Comparison of ENCODE assay signal across 12 cellular contexts in genomic region chr20:25081065-25081729, GRCh38. TPM values are rescaled to one million over a fixed set of nuclear protein-coding genes. Genes with fewer than 3 reads are reported as not detected.
DNase-seq lines count a peak whose midpoint lies in the region; ATAC-seq, FAIRE-seq and TF ChIP-seq lines count a peak whose summit lies in the region.
"Had no signal": no experiment of that assay in that cellular context is flagged by ENCODE, and none has a peak within 500 bp of the region (broad histone marks: within the 10 kb centered on the region; RNA-seq: fewer than 3 reads in every experiment).

No MANE protein-coding gene starts in this region.

- H3K9ac ChIP-seq in HepG2 (ENCODE audit: insufficient read depth, low read depth, low read length) (no peak overlapping the region), K562 (ENCODE audit: insufficient read depth in 1 of 2, low read depth in 2 of 2, low read length in 2 of 2) (no peak overlapping the region)

- POLR2A ChIA-PET in HepG2 (lab: Yijun Ruan, JAX): no interaction called here
- POLR2A ChIA-PET in K562 (lab: Yijun Ruan, JAX): no interaction called here

- TF ChIP-seq EP300 in HepG2 (IDR thresholded peaks at IDR 0.05; ENCODE audit: low read depth in 2 of 2, low read length in 2 of 2) (no peak), HepG2 (CRISPR knock-in tag; IDR thresholded peaks at IDR 0.05; ENCODE audit: borderline replicate concordance) (no peak), K562 (IDR thresholded peaks at IDR 0.05; ENCODE audit: low read length) (no peak)

- intact Hi-C loops in HepG2 (cut with micrococcal nuclease; ENCODE audit: unreplicated experiment) (no loop called here), right lobe of liver (cut with DNase I) (loop anchor here in 1 of 2 donors (10.0 kb wide), 1 partner anchor 104 kb away; no protein-coding TSS in a partner anchor), K562 (cut with micrococcal nuclease) (no loop called here)

- H3K27me3 Mint-ChIP-seq in type B pancreatic cell: peaks cover 92% of the 10 kb centered on the region

- H3K79me2 ChIP-seq in HepG2 (ENCODE audit: insufficient read depth, low read length) (no peaks in the 10 kb centered on the region), K562 (ENCODE audit: control insufficient read depth, insufficient read depth, low read length) (no peaks in the 10 kb centered on the region)

- FAIRE-seq in HepG2 (lab: Jason Lieb, UNC) (no peak), K562 (lab: Jason Lieb, UNC) (no peak)

- H3K9me3 ChIP-seq in HepG2 (ENCODE audit: low read length): no peaks in the 10 kb centered on the region
- H3K9me3 ChIP-seq in right lobe of liver: no peaks in the 10 kb centered on the region
- no peaks in the 10 kb centered on the region for H3K9me3 ChIP-seq in K562 (replicated peaks; ENCODE audit: control insufficient read depth, insufficient read depth, low read depth, low read length)
- H3K9me3 ChIP-seq: adrenal gland had no signal

- peaks cover 4% of the 10 kb centered on the region for H3K36me3 Mint-ChIP-seq in type B pancreatic cell

- H3K27ac ChIP-seq in HepG2 (ENCODE audit: extremely low read length, insufficient read depth, low read length) (no peak overlapping the region), right lobe of liver (no peak overlapping the region), K562 (ENCODE audit: extremely low read depth, low read depth, low read length) (no peak overlapping the region)
- H3K27ac ChIP-seq: adrenal gland had no signal

- TF ChIP-seq RAD21 in HepG2 (CRISPR knock-in tag; IDR thresholded peaks at IDR 0.05) (no peak), K562 (CRISPR knock-in tag; conservative IDR thresholded peaks at IDR 0.05 in 1 of 2, IDR thresholded peaks at IDR 0.05 in 1 of 2) (no peak)

- H3K4me3 Mint-ChIP-seq in type B pancreatic cell: no peak overlapping the region

- H4K20me1 ChIP-seq in HepG2 (ENCODE audit: insufficient read depth, low read length): no peaks in the 10 kb centered on the region; the same call in 1 of the 2 replicates
- H4K20me1 ChIP-seq in K562 (replicated peaks; ENCODE audit: control insufficient read depth, insufficient read depth, low read length): no peaks in the 10 kb centered on the region; the same call in 1 of the 2 replicates

- H2AFZ ChIP-seq in HepG2 (ENCODE audit: low read length): no peak overlapping the region
- no peak overlapping the region for H2AFZ ChIP-seq in K562 (ENCODE audit: low read depth, low read length)

- H3K9me3 Mint-ChIP-seq in type B pancreatic cell: no peaks in the 10 kb centered on the region

- no TSS peak for BruUV-seq in HepG2 (replicated peaks; lab: Mats Ljungman, UMichigan)
- BruUV-seq in K562 (replicated peaks; lab: Mats Ljungman, UMichigan): no TSS peak

- H3K9me1 ChIP-seq in K562 (ENCODE audit: control insufficient read depth, insufficient read depth, low read length): no peaks in the 10 kb centered on the region

- CTCF ChIA-PET in HepG2 (lab: Yijun Ruan, JAX; ENCODE audit: low intra/inter-chr PET ratio, low total read pairs): no interaction called here
- CTCF ChIA-PET in K562 (lab: Yijun Ruan, JAX; ENCODE audit: low intra/inter-chr PET ratio): no interaction called here

- H3K4me3 ChIP-seq in HepG2 (replicated peaks in 1 of 3; ENCODE audit: insufficient read depth in 1 of 3, low read depth in 2 of 3, low read length in 3 of 3) (no peak overlapping the region), right lobe of liver (no peak overlapping the region), K562 (no peak overlapping the region)
- H3K4me3 ChIP-seq: adrenal gland had no signal

- H3K27me3 ChIP-seq in HepG2 (ENCODE audit: control insufficient read depth in 1 of 2, insufficient read depth in 2 of 2, low read length in 2 of 2) (peaks cover 24 to 84% of the 10 kb centered on the region in 2 experiments), right lobe of liver (peaks cover 21 to 33% of the 10 kb centered on the region in 2 donors), K562 (ENCODE audit: control insufficient read depth in 2 of 2, insufficient read depth in 2 of 2, low read length in 2 of 2) (peaks cover 2 to 42% of the 10 kb centered on the region in 2 experiments; a peak in 3 of 5 replicates)

- TF ChIP-seq CTCF in HepG2 (CRISPR knock-in tag; IDR thresholded peaks at IDR 0.05) (0 out of 2 replicates have a peak, but pooled peaks have one; percentile 37), right lobe of liver (IDR thresholded peaks at IDR 0.05) (no peak), K562 (IDR thresholded peaks at IDR 0.05 in 2 of 3, conservative IDR thresholded peaks at IDR 0.05 in 1 of 3; ENCODE audit: insufficient read depth in 2 of 3, low read depth in 1 of 3, low read length in 3 of 3) (no peak), type B pancreatic cell (conservative IDR thresholded peaks at IDR 0.05) (peak; percentile 55)

- peaks cover 18% of the 10 kb centered on the region for H3K4me1 ChIP-seq in HepG2 (ENCODE audit: insufficient read depth, low read length)
- peaks cover 0 to 16% (median 5%) of the 10 kb centered on the region in 4 donors for H3K4me1 ChIP-seq in right lobe of liver
- H3K4me1 ChIP-seq in K562 (replicated peaks in 1 of 2; ENCODE audit: control insufficient read depth in 2 of 2, insufficient read depth in 2 of 2, low read length in 2 of 2): no peaks in the 10 kb centered on the region; a peak in 1 of 5 replicates

- WGBS in HepG2 (ENCODE audit: low lambda C conversion rate): 49% methylated on average over 54 of the region's 54 CpGs
- WGBS in right lobe of liver (ENCODE audit: insufficient coverage, low coverage, low lambda C conversion rate, missing lambda C conversion rate): 15% methylated on average over 9 of the region's 54 CpGs
- WGBS in K562 (ENCODE audit: insufficient coverage, low coverage, missing lambda C conversion rate): 27% methylated on average over 8 of the region's 54 CpGs

- DNase-seq in HepG2 (ENCODE audit: low spot score) (no peak), right lobe of liver (no peak), K562 (ENCODE audit: extremely low read depth in 1 of 4, low spot score in 3 of 4) (peak in 2 of 4 experiments; percentile 14 to 47), kidney tubule cell (ENCODE audit: low spot score) (peak; percentile 13), type B pancreatic cell (ENCODE audit: extremely low spot score, unreplicated experiment) (peak; percentile 70), CD1c-positive myeloid dendritic cell (ENCODE audit: extremely low spot score) (no peak)
- no peak for DNase-seq in central memory CD4-positive, alpha-beta T cell
- DNase-seq: IMR-90, kidney glomerular epithelial cell, SHP77 treated with DMSO at 0.1 percent for 48 hours had no signal

- TF ChIP-seq POLR2A in HepG2 (IDR thresholded peaks at IDR 0.05; ENCODE audit: insufficient read depth in 1 of 2, low read depth in 2 of 2, low read length in 2 of 2) (no peak), right lobe of liver (IDR thresholded peaks at IDR 0.05) (no peak), K562 (conservative IDR thresholded peaks at IDR 0.05) (no peak)

- H3K4me2 ChIP-seq in HepG2 (ENCODE audit: low read depth, low read length) (no peak overlapping the region), K562 (ENCODE audit: insufficient read depth, low read length) (no peak overlapping the region)

- H3K4me1 Mint-ChIP-seq in type B pancreatic cell (ENCODE audit: unreplicated experiment): peaks cover 7% of the 10 kb centered on the region

- no peak overlapping the region for H3K27ac Mint-ChIP-seq in type B pancreatic cell

- ATAC-seq in HepG2 (peak; percentile 7; the same call in 1 of the 3 replicates), right lobe of liver (no peak), K562 (peak; percentile 54; the same call in 1 of the 3 replicates), HG03442 (IDR thresholded peaks at IDR 0.05; ENCODE audit: unreplicated experiment) (no peak)

- in situ Hi-C loops in HepG2 (cut with HindIII; ENCODE audit: extremely low pct_ligation_motif_present, low pct_unique_long_range_greater_than_20kb): loop anchor here (5.0 kb wide), 1 partner anchor 96 kb away; no protein-coding TSS in a partner anchor
- in situ Hi-C loops in K562 (cut with MboI): no loop called here

- H3K36me3 ChIP-seq in HepG2 (replicated peaks in 1 of 2; ENCODE audit: control insufficient read depth in 1 of 2, insufficient read depth in 2 of 2, low read length in 2 of 2) (no peaks in the 10 kb centered on the region), right lobe of liver (no peaks in the 10 kb centered on the region), K562 (ENCODE audit: control insufficient read depth, insufficient read depth, low read length) (no peaks in the 10 kb centered on the region)
- H3K36me3 ChIP-seq: adrenal gland had no signal

RNA-seq across cellular contexts. Expression of gene VSX1, which starts 0.7 kb away (rescaled TPM):
- not detected in 2 replicates for total RNA-seq in HepG2 (2016; rRNA removed; fragmentation: Illumina TruSeq; extraction: Trizol)
- total RNA-seq in HepG2 (2016; cell fraction: cytosol; rRNA removed; fragmentation: Illumina TruSeq; extraction: Trizol; ENCODE audit: low read depth): not detected in 2 replicates
- not detected in 2 replicates for total RNA-seq in HepG2 (2016; cell fraction: insoluble cytoplasmic fraction; rRNA removed; fragmentation: Illumina TruSeq; extraction: Trizol)
- total RNA-seq in HepG2 (2016; cell fraction: membrane; rRNA removed; fragmentation: Illumina TruSeq; extraction: Trizol): not detected in 2 replicates
- total RNA-seq in HepG2 (2016; cell fraction: nucleus; rRNA removed; fragmentation: Illumina TruSeq; extraction: Trizol): not detected in 2 replicates
- 0.04 and 0.05 TPM in 2 replicates for polyA plus RNA-seq in HepG2 (2011; rRNA removed)
- polyA plus RNA-seq in HepG2 (2011; cell fraction: cytosol; rRNA removed): not detected in 2 replicates
- polyA plus RNA-seq in HepG2 (2011; cell fraction: nucleus; rRNA removed): 0.06 and 0.14 TPM in 2 replicates
- polyA plus RNA-seq in HepG2 (2012): not detected in 2 replicates
- not detected in 2 replicates for polyA plus RNA-seq in HepG2 (2016; cell fraction: cytosol; fragmentation: Illumina TruSeq; extraction: Trizol; ENCODE audit: low read depth)
- polyA plus RNA-seq in HepG2 (2016; cell fraction: insoluble cytoplasmic fraction; fragmentation: Illumina TruSeq; extraction: Trizol; ENCODE audit: low read depth): not detected in 2 replicates
- not detected in 2 replicates for polyA plus RNA-seq in HepG2 (2016; cell fraction: membrane; fragmentation: Illumina TruSeq; extraction: Trizol; ENCODE audit: low read depth)
- not detected in 2 replicates for polyA plus RNA-seq in HepG2 (2016; cell fraction: nucleus; fragmentation: Illumina TruSeq; extraction: Trizol; ENCODE audit: insufficient read depth, low read depth)
- not detected in 2 replicates for polyA minus RNA-seq in HepG2 (2011; rRNA and poly(A)+ RNA removed; ENCODE audit: low replicate concordance)
- not detected in 2 replicates for polyA minus RNA-seq in HepG2 (2011; cell fraction: cytosol; rRNA and poly(A)+ RNA removed)
- polyA minus RNA-seq in HepG2 (2011; cell fraction: nucleus; rRNA and poly(A)+ RNA removed): 0.75 TPM in 1 of 2 replicates, not detected in the other
- total RNA-seq in right lobe of liver: under 1 TPM in 2 of 6 experiments, not detected in 4; 0.25 to 0.73 TPM
- not detected in 2 replicates for total RNA-seq in K562 (2011; cell fraction: chromatin; rRNA removed; ENCODE audit: low replicate concordance)
- total RNA-seq in K562 (2011; cell fraction: nucleolus; rRNA removed): not detected in 2 replicates
- not detected in 2 replicates for total RNA-seq in K562 (2011; cell fraction: nucleoplasm; rRNA removed)
- not detected in 2 replicates for total RNA-seq in K562 (2014; rRNA removed)
- total RNA-seq in K562 (2014; rRNA removed; fragmentation: Illumina TruSeq; extraction: Trizol): not detected in 2 replicates
- total RNA-seq in K562 (2015; rRNA removed; fragmentation: Illumina TruSeq; extraction: Trizol): not detected in 2 replicates
- not detected in 2 replicates for total RNA-seq in K562 (2021)
- polyA plus RNA-seq in K562 (2011; rRNA removed): not detected in 2 replicates
- polyA plus RNA-seq in K562 (2011; cell fraction: cytosol; rRNA removed): not detected in 2 replicates
- not detected in 2 replicates for polyA plus RNA-seq in K562 (2011; cell fraction: nucleus; rRNA removed)
- not detected in 2 replicates for polyA plus RNA-seq in K562 (2012)
- not detected in 2 replicates for polyA plus RNA-seq in K562 (2014; fragmentation: Illumina TruSeq; extraction: Trizol)
- not detected for polyA plus RNA-seq in K562 (2014; fragmentation: Nextera tagmentation; extraction: Ambion mirVana)
- not detected in 2 replicates for polyA plus RNA-seq in K562 (2014; rRNA removed)
- polyA minus RNA-seq in K562 (2011; rRNA and poly(A)+ RNA removed): not detected in 2 replicates
- polyA minus RNA-seq in K562 (2011; cell fraction: cytosol; rRNA and poly(A)+ RNA removed): not detected in 2 replicates
- not detected in 2 replicates for polyA minus RNA-seq in K562 (2011; cell fraction: nucleus; rRNA and poly(A)+ RNA removed)
- total RNA-seq in type B pancreatic cell (ENCODE audit: low replicate concordance): not detected in 2 replicates
- total RNA-seq: IMR-90 had no signal
- polyA plus RNA-seq: IMR-90 had no signal

RNA-seq across cellular contexts. Expression of gene ACSS1, which starts 23.3 kb away (rescaled TPM):
- 38.2 and 41.6 TPM in 2 replicates for total RNA-seq in HepG2 (2016; rRNA removed; fragmentation: Illumina TruSeq; extraction: Trizol)
- 8.4 and 9.3 TPM in 2 replicates for total RNA-seq in HepG2 (2016; cell fraction: cytosol; rRNA removed; fragmentation: Illumina TruSeq; extraction: Trizol; ENCODE audit: low read depth)
- total RNA-seq in HepG2 (2016; cell fraction: insoluble cytoplasmic fraction; rRNA removed; fragmentation: Illumina TruSeq; extraction: Trizol): 34.8 and 43.4 TPM in 2 replicates
- total RNA-seq in HepG2 (2016; cell fraction: membrane; rRNA removed; fragmentation: Illumina TruSeq; extraction: Trizol): 13.0 and 13.5 TPM in 2 replicates
- 42.3 and 48.2 TPM in 2 replicates for total RNA-seq in HepG2 (2016; cell fraction: nucleus; rRNA removed; fragmentation: Illumina TruSeq; extraction: Trizol)
- 15.2 and 23.3 TPM in 2 replicates for polyA plus RNA-seq in HepG2 (2011; rRNA removed)
- polyA plus RNA-seq in HepG2 (2011; cell fraction: cytosol; rRNA removed): 16.5 and 17.1 TPM in 2 replicates
- 43.9 and 56.8 TPM in 2 replicates for polyA plus RNA-seq in HepG2 (2011; cell fraction: nucleus; rRNA removed)
- 4.3 and 9.3 TPM in 2 replicates for polyA plus RNA-seq in HepG2 (2012)
- polyA plus RNA-seq in HepG2 (2016; cell fraction: cytosol; fragmentation: Illumina TruSeq; extraction: Trizol; ENCODE audit: low read depth): 3.2 and 3.4 TPM in 2 replicates
- 47.8 and 50.2 TPM in 2 replicates for polyA plus RNA-seq in HepG2 (2016; cell fraction: insoluble cytoplasmic fraction; fragmentation: Illumina TruSeq; extraction: Trizol; ENCODE audit: low read depth)
- 9.9 TPM in 2 replicates for polyA plus RNA-seq in HepG2 (2016; cell fraction: membrane; fragmentation: Illumina TruSeq; extraction: Trizol; ENCODE audit: low read depth)
- 98.7 and 99.6 TPM in 2 replicates for polyA plus RNA-seq in HepG2 (2016; cell fraction: nucleus; fragmentation: Illumina TruSeq; extraction: Trizol; ENCODE audit: insufficient read depth, low read depth)
- 0.07 and 45.1 TPM in 2 replicates for polyA minus RNA-seq in HepG2 (2011; rRNA and poly(A)+ RNA removed; ENCODE audit: low replicate concordance)
- polyA minus RNA-seq in HepG2 (2011; cell fraction: cytosol; rRNA and poly(A)+ RNA removed): 11.7 and 16.0 TPM in 2 replicates
- 13.9 and 19.8 TPM in 2 replicates for polyA minus RNA-seq in HepG2 (2011; cell fraction: nucleus; rRNA and poly(A)+ RNA removed)
- 1 to 10 TPM; 3.5 to 9.1 (median 6.3) TPM for total RNA-seq in right lobe of liver
- 0.56 and 0.67 TPM in 2 replicates for total RNA-seq in K562 (2011; cell fraction: chromatin; rRNA removed; ENCODE audit: low replicate concordance)
- total RNA-seq in K562 (2011; cell fraction: nucleolus; rRNA removed): 0.50 and 0.53 TPM in 2 replicates
- total RNA-seq in K562 (2011; cell fraction: nucleoplasm; rRNA removed): 0.61 and 0.66 TPM in 2 replicates
- total RNA-seq in K562 (2014; rRNA removed): 0.04 and 0.23 TPM in 2 replicates
- total RNA-seq in K562 (2014; rRNA removed; fragmentation: Illumina TruSeq; extraction: Trizol): 0.07 TPM in 1 of 2 replicates, not detected in the other
- not detected in 2 replicates for total RNA-seq in K562 (2015; rRNA removed; fragmentation: Illumina TruSeq; extraction: Trizol)
- 0.38 and 0.67 TPM in 2 replicates for total RNA-seq in K562 (2021)
- 0.30 and 2.1 TPM in 2 replicates for polyA plus RNA-seq in K562 (2011; rRNA removed)
- 0.25 and 2.7 TPM in 2 replicates for polyA plus RNA-seq in K562 (2011; cell fraction: cytosol; rRNA removed)
- polyA plus RNA-seq in K562 (2011; cell fraction: nucleus; rRNA removed): 0.41 and 3.7 TPM in 2 replicates
- polyA plus RNA-seq in K562 (2012): 0.26 TPM in 2 replicates
- 0.21 and 0.25 TPM in 2 replicates for polyA plus RNA-seq in K562 (2014; fragmentation: Illumina TruSeq; extraction: Trizol)
- polyA plus RNA-seq in K562 (2014; fragmentation: Nextera tagmentation; extraction: Ambion mirVana): not detected
- 0.23 and 0.28 TPM in 2 replicates for polyA plus RNA-seq in K562 (2014; rRNA removed)
- polyA minus RNA-seq in K562 (2011; rRNA and poly(A)+ RNA removed): 0.24 and 2.3 TPM in 2 replicates
- polyA minus RNA-seq in K562 (2011; cell fraction: cytosol; rRNA and poly(A)+ RNA removed): 1.6 TPM in 1 of 2 replicates, not detected in the other
- 0.11 and 0.81 TPM in 2 replicates for polyA minus RNA-seq in K562 (2011; cell fraction: nucleus; rRNA and poly(A)+ RNA removed)
- 22.2 and 27.5 TPM in 2 replicates for total RNA-seq in type B pancreatic cell (ENCODE audit: low replicate concordance)

Comparison
In these comparisons a context has a peak if more than half of its experiments do, and no peak if none do; other contexts are left out.
1. ATAC-seq: peak in HepG2 (single experiment) and K562 (single experiment); none in right lobe of liver (0 of 4) and HG03442 (single experiment).
2. CTCF ChIP-seq: peak in HepG2 (single experiment) and type B pancreatic cell (single experiment); none in right lobe of liver (0 of 4) and K562 (0 of 3).
3. DNase-seq: peak in kidney tubule cell (single experiment) and type B pancreatic cell (single experiment); none in HepG2 (single experiment), right lobe of liver (0 of 3), central memory CD4-positive, alpha-beta T cell (single experiment) and CD1c-positive myeloid dendritic cell (single experiment).
4. Of the 241 proteins assayed by ChIP-seq in both HepG2 and K562: peak only in HepG2: ATF3, CREB3, CTCF, E2F5, ELF4, ERF and 28 more; only in K562: none; in both: EHMT2 and REST; in neither: 203; mixed calls (peak in some experiments, not most) for 2.